2 cellular contexts compared by ENCODE assay signal in genomic region chr1:182779530-182779929, GRCh38.
TF ChIP-seq lines count a peak whose summit lies in the region.

No MANE protein-coding gene starts in this region.

TF ChIP-seq in HEK293, 187 proteins besides CTCF, POLR2A, EP300 and RAD21:
- TF ChIP-seq ZNF121 (tag by site-specific recombination; IDR thresholded peaks at IDR 0.05) (no peak), SCRT2 (tag by site-specific recombination; IDR thresholded peaks at IDR 0.05) (peak; percentile 63), ZNF544 (tag by site-specific recombination; IDR thresholded peaks at IDR 0.05) (no peak), ZNF704 (tag by site-specific recombination; IDR thresholded peaks at IDR 0.05) (no peak)

TF ChIP-seq in IMR-90, 13 proteins besides CTCF, POLR2A, EP300 and RAD21:
- TF ChIP-seq RCOR1 (IDR thresholded peaks at IDR 0.05; ENCODE audit: insufficient replicate concordance, low read length) (no peak), NFE2L2 (IDR thresholded peaks at IDR 0.05; ENCODE audit: low read depth, low read length) (no peak), ELK1 (IDR thresholded peaks at IDR 0.05; ENCODE audit: borderline replicate concordance, low read depth, low read length) (no peak), RFX5 (IDR thresholded peaks at IDR 0.05; ENCODE audit: low read depth, low read length) (no peak), USF2 (IDR thresholded peaks at IDR 0.05; ENCODE audit: low read depth, low read length) (no peak), MAFK (IDR thresholded peaks at IDR 0.05; ENCODE audit: low read depth, low read length) (no peak), MXI1 (IDR thresholded peaks at IDR 0.05; ENCODE audit: borderline replicate concordance, low read depth, low read length) (no peak), CHD1 (IDR thresholded peaks at IDR 0.05; ENCODE audit: low read depth, low read length) (no peak), BHLHE40 (IDR thresholded peaks at IDR 0.05; ENCODE audit: low read depth, low read length) (no peak), CEBPB (IDR thresholded peaks at IDR 0.05; ENCODE audit: low read depth, low read length) (no peak), MAZ (IDR thresholded peaks at IDR 0.05; ENCODE audit: borderline replicate concordance, low read depth, low read length) (no peak), FOS (IDR thresholded peaks at IDR 0.05; ENCODE audit: low read depth, low read length) (no peak)
